In the genomic region with DNA sequence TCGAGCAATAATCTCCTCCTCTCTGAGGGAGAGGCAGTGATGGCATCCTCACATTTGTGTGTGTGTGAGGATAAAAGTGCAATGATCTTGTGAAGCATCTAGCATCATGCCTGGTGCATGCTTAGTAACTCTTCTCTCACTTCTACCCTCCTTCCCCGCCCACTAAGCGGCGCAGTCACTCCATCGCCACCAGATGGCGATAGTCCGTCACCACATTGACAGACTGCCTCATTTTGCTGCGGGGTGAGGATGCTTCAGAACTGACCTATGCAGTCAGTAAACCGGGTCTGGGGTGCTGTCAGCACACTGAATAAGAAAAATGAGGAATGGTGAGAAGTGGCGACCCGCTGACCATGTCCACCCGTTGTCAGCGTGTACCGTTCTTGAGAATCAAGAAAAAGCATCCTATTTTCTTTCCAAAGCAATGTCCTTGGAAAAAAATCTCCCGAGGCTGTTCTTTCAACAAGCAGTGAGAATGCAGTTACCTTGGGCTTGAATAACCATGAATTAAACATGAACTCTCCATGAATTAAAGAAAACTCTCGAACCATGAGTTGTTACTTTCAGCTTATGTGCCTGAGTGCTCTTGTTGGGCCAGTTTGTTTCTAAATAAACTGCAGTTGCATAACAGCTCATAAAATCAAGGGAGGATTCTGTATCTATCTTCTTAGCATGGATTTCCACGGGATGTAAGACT, we compare ENCODE assay signal across 8 cellular contexts. TPM values are rescaled to one million over a fixed set of nuclear protein-coding genes. Genes with fewer than 3 reads are reported as not detected.
DNase-seq lines count a peak whose midpoint lies in the region; ATAC-seq and TF ChIP-seq lines count a peak whose summit lies in the region.

No MANE protein-coding gene starts in this region.

- H3K9me3 ChIP-seq in A673 (ENCODE audit: low read depth, low read length, poor library complexity, severe bottlenecking) = no peaks in the 10 kb centered on the region

- no peaks in the 10 kb centered on the region for H3K27me3 ChIP-seq in A673 (replicated peaks; ENCODE audit: insufficient read depth, low read depth, low read length, poor library complexity)

- in situ Hi-C loops in T47D (cut with HindIII; ENCODE audit: low pct_unique_long_range_greater_than_20kb, low sequenced_read_pairs) = no loop called here

- H3K4me1 ChIP-seq in A673 (ENCODE audit: insufficient read depth, low read length, poor library complexity, severe bottlenecking) = no peaks in the 10 kb centered on the region

- CTCF ChIA-PET in A673 (lab: Charles Lee) = interaction anchor here (0.6 to 1.4 kb wide), 3 partner anchors 37 to 533 kb away, joined by 3 to 5 read pairs (median 4); partner anchors contain the start of gene TMEM177

- DNase-seq in A673 (ENCODE audit: low spot score) = peak; percentile 81
- peak; percentile 58 for DNase-seq in NCI-H2171 (lab: John Stamatoyannopoulos, UW)
- DNase-seq in T47D (ENCODE audit: low read depth in 1 of 2, low spot score in 1 of 2) = peak; percentile 80 to 82
- peak; percentile 95 for DNase-seq in inferior parietal cortex (ENCODE audit: extremely low spot score)
- peak; percentile 81 for DNase-seq in stimulated activated CD4-positive, alpha-beta T cell treated with anti-CD3 and anti-CD28 coated beads, Interleukin-15, amount 100 ng/mL, for 24 hours

- H3K4me3 ChIP-seq in A673 (ENCODE audit: low read depth, low read length, poor library complexity, severe bottlenecking) (no peak overlapping the region), WI38 (ENCODE audit: low read depth, low read length) (no peak overlapping the region)

- POLR2A ChIA-PET in A673 (lab: Charles Lee; ENCODE audit: low non-redundant PET) = no interaction called here

- no peak overlapping the region for H3K27ac ChIP-seq in A673 (ENCODE audit: low read depth, low read length, poor library complexity, severe bottlenecking)

- no peaks in the 10 kb centered on the region for H3K36me3 ChIP-seq in A673 (ENCODE audit: insufficient read depth, low read length, poor library complexity, severe bottlenecking)

- intact Hi-C loops in A673 (cut with micrococcal nuclease; ENCODE audit: unreplicated experiment) = loop anchor here (5.0 to 10.0 kb wide), 2 partner anchors 531 to 1043 kb away; no protein-coding TSS in a partner anchor

- BruUV-seq in A673 (replicated peaks; lab: Mats Ljungman, UMichigan) = no TSS peak

- TF ChIP-seq CTCF in A673 (conservative IDR thresholded peaks at IDR 0.05; ENCODE audit: low read depth, low read length) = peak; percentile 97
- TF ChIP-seq CTCF in WI38 (IDR thresholded peaks at IDR 0.05; ENCODE audit: low read depth, low read length) = peak; percentile 96

- ATAC-seq in GM18519 (IDR thresholded peaks at IDR 0.05; ENCODE audit: low FRiP score, unreplicated experiment) = peak; percentile 82
- peak; percentile 87 for ATAC-seq in HG03039 (IDR thresholded peaks at IDR 0.05; ENCODE audit: unreplicated experiment)

RNA-seq across cellular contexts. Expression of gene TMEM177, which starts 37.3 kb away (rescaled TPM):
- total RNA-seq in A673 (2021) = 20.3 and 24.6 TPM in 2 replicates
